10 cellular contexts compared by ENCODE assay signal in genomic region chr20:3168079-3168828, GRCh38. TPM values are rescaled to one million over a fixed set of nuclear protein-coding genes. Genes with fewer than 3 reads are reported as not detected.
A peak's percentile ranks its signal among the peaks of the same experiment; 100 is the strongest.
DNase-seq lines count a peak whose midpoint lies in the region; ATAC-seq, FAIRE-seq and TF ChIP-seq lines count a peak whose summit lies in the region.
"Had no signal": no experiment of that assay in that cellular context is flagged by ENCODE, and none has a peak within 500 bp of the region (broad histone marks: within the 10 kb centered on the region; RNA-seq: fewer than 3 reads in every experiment).

No MANE protein-coding gene starts in this region.

- TF ChIP-seq RAD21 in HepG2 (CRISPR knock-in tag; IDR thresholded peaks at IDR 0.05), result peak; percentile 55

- peaks cover 0 to 4% of the 10 kb centered on the region in 2 donors for H3K4me1 ChIP-seq in breast epithelium
- H3K4me1 ChIP-seq in mammary epithelial cell (ENCODE audit: insufficient read depth, low read length), result peaks cover 20% of the 10 kb centered on the region
- H3K4me1 ChIP-seq in HepG2 (ENCODE audit: insufficient read depth, low read length), result peaks cover 63% of the 10 kb centered on the region
- peaks cover 6% of the 10 kb centered on the region for H3K4me1 ChIP-seq in upper lobe of right lung
- no peaks in the 10 kb centered on the region; the same call in 1 of the 2 replicates for H3K4me1 ChIP-seq in PC-3 (ENCODE audit: insufficient read depth, low read length)

- H3K36me3 ChIP-seq in breast epithelium (no peaks in the 10 kb centered on the region), mammary epithelial cell (ENCODE audit: insufficient read depth, low read length) (no peaks in the 10 kb centered on the region), bronchial epithelial cell (ENCODE audit: control insufficient read depth, insufficient read depth, low read length) (no peaks in the 10 kb centered on the region), HepG2 (replicated peaks in 1 of 2; ENCODE audit: control insufficient read depth in 1 of 2, insufficient read depth in 2 of 2, low read length in 2 of 2) (no peaks in the 10 kb centered on the region), upper lobe of right lung (no peaks in the 10 kb centered on the region), PC-3 (ENCODE audit: low read depth, low read length) (no peaks in the 10 kb centered on the region)

- H3K27ac ChIP-seq in breast epithelium (no peak overlapping the region), mammary epithelial cell (ENCODE audit: insufficient read depth, low read depth, low read length) (no peak overlapping the region), HepG2 (ENCODE audit: extremely low read length, insufficient read depth, low read length) (peak overlapping the region; percentile 64), upper lobe of right lung (peak overlapping the region; percentile 58), PC-3 (ENCODE audit: low read length) (no peak overlapping the region)

- H3K9ac ChIP-seq in mammary epithelial cell (ENCODE audit: insufficient read depth, low read length), result no peak overlapping the region
- H3K9ac ChIP-seq in HepG2 (ENCODE audit: insufficient read depth, low read depth, low read length), result peak overlapping the region; percentile 76
- H3K9ac ChIP-seq in PC-3 (ENCODE audit: low read length), result no peak overlapping the region

- H3K9me3 ChIP-seq in breast epithelium (no peaks in the 10 kb centered on the region), mammary epithelial cell (replicated peaks; ENCODE audit: insufficient read depth, low read length) (no peaks in the 10 kb centered on the region), HepG2 (ENCODE audit: low read length) (no peaks in the 10 kb centered on the region), upper lobe of right lung (no peaks in the 10 kb centered on the region), PC-3 (ENCODE audit: low read length) (no peaks in the 10 kb centered on the region)

- no peak overlapping the region for H2AFZ ChIP-seq in mammary epithelial cell (ENCODE audit: low read depth, low read length)
- peak overlapping the region; percentile 8 for H2AFZ ChIP-seq in HepG2 (ENCODE audit: low read length)
- no peak overlapping the region for H2AFZ ChIP-seq in PC-3 (ENCODE audit: low read length)

- H3F3A ChIP-seq in PC-3 (ENCODE audit: low read length, unreplicated experiment), result no peaks in the 10 kb centered on the region

- H3K4me2 ChIP-seq in mammary epithelial cell (ENCODE audit: insufficient read depth, low read depth, low read length) (no peak overlapping the region), HepG2 (ENCODE audit: low read depth, low read length) (peak overlapping the region; percentile 96), PC-3 (ENCODE audit: low read length) (no peak overlapping the region)

- H4K20me1 ChIP-seq in mammary epithelial cell (ENCODE audit: insufficient read depth, low read length), result no peaks in the 10 kb centered on the region
- H4K20me1 ChIP-seq in HepG2 (ENCODE audit: insufficient read depth, low read length), result no peaks in the 10 kb centered on the region
- no peaks in the 10 kb centered on the region for H4K20me1 ChIP-seq in PC-3 (ENCODE audit: low read length)

- FAIRE-seq in bronchial epithelial cell (lab: Jason Lieb, UNC) (no peak), HepG2 (lab: Jason Lieb, UNC) (peak; percentile 57)

- peak overlapping the region in 2 of 3 donors; percentile 26 to 41 for H3K4me3 ChIP-seq in breast epithelium
- no peak overlapping the region for H3K4me3 ChIP-seq in mammary epithelial cell (replicated peaks in 1 of 3; ENCODE audit: insufficient read depth in 1 of 3, low read depth in 2 of 3, low read length in 3 of 3)
- peak overlapping the region; percentile 30 for H3K4me3 ChIP-seq in bronchial epithelial cell (ENCODE audit: low read depth, low read length)
- H3K4me3 ChIP-seq in HepG2 (replicated peaks in 1 of 3; ENCODE audit: insufficient read depth in 1 of 3, low read depth in 2 of 3, low read length in 3 of 3), result peak overlapping the region; percentile 50 to 76 (median 55); a peak in 5 of 6 replicates
- H3K4me3 ChIP-seq in upper lobe of right lung, result peak overlapping the region; percentile 42
- H3K4me3 ChIP-seq in PC-3 (ENCODE audit: low read length), result no peak overlapping the region

- in situ Hi-C loops in mammary epithelial cell (cut with MboI; ENCODE audit: low sequenced_read_pairs in 2 of 2), result no loop called here
- in situ Hi-C loops in HepG2 (cut with HindIII; ENCODE audit: extremely low pct_ligation_motif_present, low pct_unique_long_range_greater_than_20kb), result no loop called here

- no peak for TF ChIP-seq POLR2A in breast epithelium (IDR thresholded peaks at IDR 0.05)
- TF ChIP-seq POLR2A in HepG2 (IDR thresholded peaks at IDR 0.05; ENCODE audit: insufficient read depth in 1 of 2, low read depth in 2 of 2, low read length in 2 of 2), result peak; percentile 65 to 68

- H3K27me3 ChIP-seq in breast epithelium (no peaks in the 10 kb centered on the region), mammary epithelial cell (ENCODE audit: insufficient read depth, low read length) (no peaks in the 10 kb centered on the region), bronchial epithelial cell (ENCODE audit: control insufficient read depth, insufficient read depth, low read length) (peaks cover 6% of the 10 kb centered on the region), HepG2 (ENCODE audit: control insufficient read depth in 1 of 2, insufficient read depth in 2 of 2, low read length in 2 of 2) (no peaks in the 10 kb centered on the region; a peak in 1 of 5 replicates), upper lobe of right lung (no peaks in the 10 kb centered on the region), PC-3 (ENCODE audit: low read length) (no peaks in the 10 kb centered on the region)

- TF ChIP-seq CTCF in breast epithelium (IDR thresholded peaks at IDR 0.05), result no peak
- TF ChIP-seq CTCF in mammary epithelial cell (conservative IDR thresholded peaks at IDR 0.05 in 1 of 2, IDR thresholded peaks at IDR 0.05 in 1 of 2; ENCODE audit: extremely low read depth in 1 of 2, insufficient read depth in 1 of 2, low read depth in 1 of 2, low read length in 2 of 2), result no peak
- peak; percentile 37 for TF ChIP-seq CTCF in bronchial epithelial cell (IDR thresholded peaks at IDR 0.05; ENCODE audit: insufficient read depth, low read length, severe bottlenecking)
- peak; percentile 79 for TF ChIP-seq CTCF in HepG2 (CRISPR knock-in tag; IDR thresholded peaks at IDR 0.05)
- peak; percentile 8 for TF ChIP-seq CTCF in upper lobe of right lung (IDR thresholded peaks at IDR 0.05)
- TF ChIP-seq CTCF in PC-3 (conservative IDR thresholded peaks at IDR 0.05; ENCODE audit: low read depth, low read length), result no peak

- dilution Hi-C loops in mammary epithelial cell (cut with HindIII; ENCODE audit: low sequenced_read_pairs), result no loop called here

- 54% methylated on average over 8 of the region's 39 CpGs for WGBS in mammary epithelial cell (ENCODE audit: low coverage, missing lambda C conversion rate)
- 23% methylated on average over 19 of the region's 39 CpGs for WGBS in HepG2 (ENCODE audit: low lambda C conversion rate)

- ATAC-seq in HepG2 (peak; percentile 68), upper lobe of right lung (peak; percentile 75), GM19351 (IDR thresholded peaks at IDR 0.05; ENCODE audit: unreplicated experiment) (no peak), PC-3 (no peak)

- DNase-seq in breast epithelium (ENCODE audit: low spot score in 2 of 2) (no peak), mammary epithelial cell (no peak), bronchial epithelial cell (ENCODE audit: low read depth) (no peak), HepG2 (ENCODE audit: low spot score) (peak; percentile 86), upper lobe of right lung (peak; percentile 85), GOT3 (lab: John Stamatoyannopoulos, UW) (no peak), PC-3 (no peak)
- DNase-seq: midbrain; stimulated activated CD4-positive, alpha-beta T cell treated with anti-CD3 and anti-CD28 coated beads, Interleukin-2, amount 100 ng/mL, for 48 hours had no signal

- TF ChIP-seq EP300 in HepG2 (IDR thresholded peaks at IDR 0.05; ENCODE audit: low read depth in 2 of 2, low read length in 2 of 2) (peak in 1 of 2 experiments; percentile 51; a peak in 2 of 4 replicates), HepG2 (CRISPR knock-in tag; IDR thresholded peaks at IDR 0.05; ENCODE audit: borderline replicate concordance) (0 out of 2 replicates have a peak, but pooled peaks have one; percentile 50)

- no peaks in the 10 kb centered on the region for H3K9me2 ChIP-seq in PC-3 (replicated peaks; ENCODE audit: low read length)

- CTCF ChIA-PET in mammary epithelial cell (lab: Charles Lee; ENCODE audit: low non-redundant PET) (no interaction called here), HepG2 (lab: Yijun Ruan, JAX; ENCODE audit: low intra/inter-chr PET ratio, low total read pairs) (interaction anchor here (1.5 kb wide), 1 partner anchor 50 kb away, joined by 8 read pairs; no protein-coding TSS in a partner anchor), PC-3 (lab: Charles Lee) (no interaction called here)

- intact Hi-C loops in breast epithelium (cut with DNase I; ENCODE audit: low total_unique reads) (no loop called here), mammary epithelial cell (cut with micrococcal nuclease) (no loop called here), HepG2 (cut with micrococcal nuclease; ENCODE audit: unreplicated experiment) (loop anchor here (10.0 kb wide), 1 partner anchor 77 kb away; no protein-coding TSS in a partner anchor), upper lobe of right lung (cut with DNase I) (no loop called here), PC-3 (cut with micrococcal nuclease) (no loop called here)

- BruUV-seq in mammary epithelial cell (replicated peaks; lab: Mats Ljungman, UMichigan) (no TSS peak), HepG2 (replicated peaks; lab: Mats Ljungman, UMichigan) (TSS peak; percentile 67), PC-3 (replicated peaks; lab: Mats Ljungman, UMichigan) (no TSS peak)

- H3K79me2 ChIP-seq in mammary epithelial cell (ENCODE audit: insufficient read depth, low read length) (no peaks in the 10 kb centered on the region), HepG2 (ENCODE audit: insufficient read depth, low read length) (no peaks in the 10 kb centered on the region), PC-3 (ENCODE audit: low read length) (no peaks in the 10 kb centered on the region)

- POLR2A ChIA-PET in HepG2 (lab: Yijun Ruan, JAX) (interaction anchor here (0.7 to 6.5 kb wide), 10 partner anchors 9 to 57 kb away, joined by 3 to 81 read pairs (median 3); partner anchors contain the start of genes FASTKD5, ITPA and UBOX5), PC-3 (lab: Charles Lee; ENCODE audit: unreplicated experiment) (no interaction called here)

RNA-seq across cellular contexts. Expression of gene LZTS3, which starts 5.1 kb away (rescaled TPM):
- total RNA-seq in breast epithelium, result 10 to 100 TPM in 2 of 3 donors, 1 to 10 TPM in 1; 9.3 to 12.1 (median 11.3) TPM
- 10 to 100 TPM in 1 of 2 donors, 1 to 10 TPM in 1; 7.7 to 16.3 TPM for total RNA-seq in mammary epithelial cell
- polyA plus RNA-seq in mammary epithelial cell, result 2.6 TPM
- 3.3 TPM for polyA minus RNA-seq in mammary epithelial cell
- total RNA-seq in bronchial epithelial cell, result 11.3 and 20.0 TPM in 2 replicates
- 7.4 and 10.1 TPM in 2 replicates for total RNA-seq in HepG2 (2016; rRNA removed; fragmentation: Illumina TruSeq; extraction: Trizol)
- total RNA-seq in HepG2 (2016; cell fraction: cytosol; rRNA removed; fragmentation: Illumina TruSeq; extraction: Trizol; ENCODE audit: low read depth), result 1.6 and 1.9 TPM in 2 replicates
- 7.6 and 10.2 TPM in 2 replicates for total RNA-seq in HepG2 (2016; cell fraction: insoluble cytoplasmic fraction; rRNA removed; fragmentation: Illumina TruSeq; extraction: Trizol)
- total RNA-seq in HepG2 (2016; cell fraction: membrane; rRNA removed; fragmentation: Illumina TruSeq; extraction: Trizol), result 5.4 and 6.1 TPM in 2 replicates
- total RNA-seq in HepG2 (2016; cell fraction: nucleus; rRNA removed; fragmentation: Illumina TruSeq; extraction: Trizol), result 7.0 and 8.3 TPM in 2 replicates
- 31.3 and 49.2 TPM in 2 replicates for polyA plus RNA-seq in HepG2 (2011; rRNA removed)
- 33.5 and 37.7 TPM in 2 replicates for polyA plus RNA-seq in HepG2 (2011; cell fraction: cytosol; rRNA removed)
- polyA plus RNA-seq in HepG2 (2011; cell fraction: nucleus; rRNA removed), result 96.7 and 99.2 TPM in 2 replicates
- polyA plus RNA-seq in HepG2 (2012), result 15.6 and 27.0 TPM in 2 replicates
- 1.5 TPM in 2 replicates for polyA plus RNA-seq in HepG2 (2016; cell fraction: cytosol; fragmentation: Illumina TruSeq; extraction: Trizol; ENCODE audit: low read depth)
- polyA plus RNA-seq in HepG2 (2016; cell fraction: insoluble cytoplasmic fraction; fragmentation: Illumina TruSeq; extraction: Trizol; ENCODE audit: low read depth), result 10.0 and 11.9 TPM in 2 replicates
- polyA plus RNA-seq in HepG2 (2016; cell fraction: membrane; fragmentation: Illumina TruSeq; extraction: Trizol; ENCODE audit: low read depth), result 5.0 and 5.4 TPM in 2 replicates
- 19.6 and 21.4 TPM in 2 replicates for polyA plus RNA-seq in HepG2 (2016; cell fraction: nucleus; fragmentation: Illumina TruSeq; extraction: Trizol; ENCODE audit: insufficient read depth, low read depth)
- polyA minus RNA-seq in HepG2 (2011; rRNA and poly(A)+ RNA removed; ENCODE audit: low replicate concordance), result 1.3 and 64.0 TPM in 2 replicates
- 19.8 and 26.7 TPM in 2 replicates for polyA minus RNA-seq in HepG2 (2011; cell fraction: cytosol; rRNA and poly(A)+ RNA removed)
- 14.9 and 19.3 TPM in 2 replicates for polyA minus RNA-seq in HepG2 (2011; cell fraction: nucleus; rRNA and poly(A)+ RNA removed)
- total RNA-seq in upper lobe of right lung, result 21.5 TPM
- 6.4 and 8.9 TPM in 2 replicates for total RNA-seq in PC-3 (2014; rRNA removed)

RNA-seq across cellular contexts. Expression of gene FASTKD5, which starts 8.6 kb away (rescaled TPM):
- total RNA-seq in breast epithelium (10 to 100 TPM; 15.4 to 18.3 (median 16.3) TPM), mammary epithelial cell (10 to 100 TPM; 13.4 to 15.0 TPM), bronchial epithelial cell (11.3 and 17.9 TPM in 2 replicates), HepG2 (2016; rRNA removed; fragmentation: Illumina TruSeq; extraction: Trizol) (46.8 and 63.4 TPM in 2 replicates), upper lobe of right lung (18.0 TPM), PC-3 (2014; rRNA removed) (16.8 and 25.2 TPM in 2 replicates)
- polyA plus RNA-seq in mammary epithelial cell (15.5 TPM), HepG2 (2011; rRNA removed) (34.4 and 36.6 TPM in 2 replicates)
- polyA minus RNA-seq in mammary epithelial cell, result 43.8 TPM
- 4.3 and 4.6 TPM in 2 replicates for total RNA-seq in HepG2 (2016; cell fraction: cytosol; rRNA removed; fragmentation: Illumina TruSeq; extraction: Trizol; ENCODE audit: low read depth)
- total RNA-seq in HepG2 (2016; cell fraction: insoluble cytoplasmic fraction; rRNA removed; fragmentation: Illumina TruSeq; extraction: Trizol), result 45.4 and 62.9 TPM in 2 replicates
- 15.5 and 16.7 TPM in 2 replicates for total RNA-seq in HepG2 (2016; cell fraction: membrane; rRNA removed; fragmentation: Illumina TruSeq; extraction: Trizol)
- 27.9 and 28.4 TPM in 2 replicates for total RNA-seq in HepG2 (2016; cell fraction: nucleus; rRNA removed; fragmentation: Illumina TruSeq; extraction: Trizol)
- 23.0 and 32.0 TPM in 2 replicates for polyA plus RNA-seq in HepG2 (2011; cell fraction: cytosol; rRNA removed)
- polyA plus RNA-seq in HepG2 (2011; cell fraction: nucleus; rRNA removed), result 12.1 and 17.5 TPM in 2 replicates
- polyA plus RNA-seq in HepG2 (2012), result 23.7 and 26.2 TPM in 2 replicates
- polyA plus RNA-seq in HepG2 (2016; cell fraction: cytosol; fragmentation: Illumina TruSeq; extraction: Trizol; ENCODE audit: low read depth), result 2.5 TPM in 2 replicates
- polyA plus RNA-seq in HepG2 (2016; cell fraction: insoluble cytoplasmic fraction; fragmentation: Illumina TruSeq; extraction: Trizol; ENCODE audit: low read depth), result 55.4 and 56.5 TPM in 2 replicates
- polyA plus RNA-seq in HepG2 (2016; cell fraction: membrane; fragmentation: Illumina TruSeq; extraction: Trizol; ENCODE audit: low read depth), result 6.5 and 7.2 TPM in 2 replicates
- polyA plus RNA-seq in HepG2 (2016; cell fraction: nucleus; fragmentation: Illumina TruSeq; extraction: Trizol; ENCODE audit: insufficient read depth, low read depth), result 33.3 and 36.2 TPM in 2 replicates
- 24.9 and 38.7 TPM in 2 replicates for polyA minus RNA-seq in HepG2 (2011; rRNA and poly(A)+ RNA removed; ENCODE audit: low replicate concordance)
- 27.8 and 30.8 TPM in 2 replicates for polyA minus RNA-seq in HepG2 (2011; cell fraction: cytosol; rRNA and poly(A)+ RNA removed)
- polyA minus RNA-seq in HepG2 (2011; cell fraction: nucleus; rRNA and poly(A)+ RNA removed), result 26.4 and 34.6 TPM in 2 replicates

RNA-seq across cellular contexts. Expression of gene UBOX5, which starts 8.6 kb away (rescaled TPM):
- total RNA-seq in breast epithelium (1 to 10 TPM; 5.9 to 8.9 (median 6.6) TPM), mammary epithelial cell (1 to 10 TPM; 4.8 to 5.6 TPM), bronchial epithelial cell (1.9 and 2.1 TPM in 2 replicates), HepG2 (2016; rRNA removed; fragmentation: Illumina TruSeq; extraction: Trizol) (5.4 and 5.6 TPM in 2 replicates), upper lobe of right lung (7.9 TPM), PC-3 (2014; rRNA removed) (4.3 and 4.5 TPM in 2 replicates)
- polyA plus RNA-seq in mammary epithelial cell (3.5 TPM), HepG2 (2011; rRNA removed) (4.6 and 5.3 TPM in 2 replicates)
- 6.9 TPM for polyA minus RNA-seq in mammary epithelial cell
- total RNA-seq in HepG2 (2016; cell fraction: cytosol; rRNA removed; fragmentation: Illumina TruSeq; extraction: Trizol; ENCODE audit: low read depth), result 1.1 and 1.2 TPM in 2 replicates
- 4.7 and 5.2 TPM in 2 replicates for total RNA-seq in HepG2 (2016; cell fraction: insoluble cytoplasmic fraction; rRNA removed; fragmentation: Illumina TruSeq; extraction: Trizol)
- 3.0 TPM in 2 replicates for total RNA-seq in HepG2 (2016; cell fraction: membrane; rRNA removed; fragmentation: Illumina TruSeq; extraction: Trizol)
- 3.8 and 4.4 TPM in 2 replicates for total RNA-seq in HepG2 (2016; cell fraction: nucleus; rRNA removed; fragmentation: Illumina TruSeq; extraction: Trizol)
- 4.0 and 4.4 TPM in 2 replicates for polyA plus RNA-seq in HepG2 (2011; cell fraction: cytosol; rRNA removed)
- 6.4 and 7.0 TPM in 2 replicates for polyA plus RNA-seq in HepG2 (2011; cell fraction: nucleus; rRNA removed)
- polyA plus RNA-seq in HepG2 (2012), result 3.5 and 3.7 TPM in 2 replicates
- 0.60 and 0.69 TPM in 2 replicates for polyA plus RNA-seq in HepG2 (2016; cell fraction: cytosol; fragmentation: Illumina TruSeq; extraction: Trizol; ENCODE audit: low read depth)
- 5.0 and 5.2 TPM in 2 replicates for polyA plus RNA-seq in HepG2 (2016; cell fraction: insoluble cytoplasmic fraction; fragmentation: Illumina TruSeq; extraction: Trizol; ENCODE audit: low read depth)
- polyA plus RNA-seq in HepG2 (2016; cell fraction: membrane; fragmentation: Illumina TruSeq; extraction: Trizol; ENCODE audit: low read depth), result 1.2 and 1.6 TPM in 2 replicates
- 5.2 and 5.3 TPM in 2 replicates for polyA plus RNA-seq in HepG2 (2016; cell fraction: nucleus; fragmentation: Illumina TruSeq; extraction: Trizol; ENCODE audit: insufficient read depth, low read depth)
- 2.1 and 16.1 TPM in 2 replicates for polyA minus RNA-seq in HepG2 (2011; rRNA and poly(A)+ RNA removed; ENCODE audit: low replicate concordance)
- polyA minus RNA-seq in HepG2 (2011; cell fraction: cytosol; rRNA and poly(A)+ RNA removed), result 4.9 and 5.5 TPM in 2 replicates
- 5.0 and 6.8 TPM in 2 replicates for polyA minus RNA-seq in HepG2 (2011; cell fraction: nucleus; rRNA and poly(A)+ RNA removed)

RNA-seq across cellular contexts. Expression of gene DDRGK1, which starts 36.2 kb away (rescaled TPM):
- total RNA-seq in breast epithelium, result 10 to 100 TPM; 87.1 to 91.8 (median 89.8) TPM
- total RNA-seq in mammary epithelial cell, result 10 to 100 TPM; 25.2 to 59.1 TPM
- 35.7 TPM for polyA plus RNA-seq in mammary epithelial cell
- 39.0 TPM for polyA minus RNA-seq in mammary epithelial cell
- 57.6 and 72.7 TPM in 2 replicates for total RNA-seq in bronchial epithelial cell
- 75.4 and 149 TPM in 2 replicates for total RNA-seq in HepG2 (2016; rRNA removed; fragmentation: Illumina TruSeq; extraction: Trizol)
- total RNA-seq in HepG2 (2016; cell fraction: cytosol; rRNA removed; fragmentation: Illumina TruSeq; extraction: Trizol; ENCODE audit: low read depth), result 59.4 and 65.6 TPM in 2 replicates
- 69.3 and 161 TPM in 2 replicates for total RNA-seq in HepG2 (2016; cell fraction: insoluble cytoplasmic fraction; rRNA removed; fragmentation: Illumina TruSeq; extraction: Trizol)
- 57.6 and 58.7 TPM in 2 replicates for total RNA-seq in HepG2 (2016; cell fraction: membrane; rRNA removed; fragmentation: Illumina TruSeq; extraction: Trizol)
- total RNA-seq in HepG2 (2016; cell fraction: nucleus; rRNA removed; fragmentation: Illumina TruSeq; extraction: Trizol), result 105 and 136 TPM in 2 replicates
- 96.7 and 116 TPM in 2 replicates for polyA plus RNA-seq in HepG2 (2011; rRNA removed)
- 133 and 142 TPM in 2 replicates for polyA plus RNA-seq in HepG2 (2011; cell fraction: cytosol; rRNA removed)
- polyA plus RNA-seq in HepG2 (2011; cell fraction: nucleus; rRNA removed), result 122 and 134 TPM in 2 replicates
- 104 and 147 TPM in 2 replicates for polyA plus RNA-seq in HepG2 (2012)
- 51.1 and 51.9 TPM in 2 replicates for polyA plus RNA-seq in HepG2 (2016; cell fraction: cytosol; fragmentation: Illumina TruSeq; extraction: Trizol; ENCODE audit: low read depth)
- 80.6 and 85.9 TPM in 2 replicates for polyA plus RNA-seq in HepG2 (2016; cell fraction: insoluble cytoplasmic fraction; fragmentation: Illumina TruSeq; extraction: Trizol; ENCODE audit: low read depth)
- polyA plus RNA-seq in HepG2 (2016; cell fraction: membrane; fragmentation: Illumina TruSeq; extraction: Trizol; ENCODE audit: low read depth), result 52.8 and 53.4 TPM in 2 replicates
- polyA plus RNA-seq in HepG2 (2016; cell fraction: nucleus; fragmentation: Illumina TruSeq; extraction: Trizol; ENCODE audit: insufficient read depth, low read depth), result 240 and 250 TPM in 2 replicates
- 19.0 and 51.1 TPM in 2 replicates for polyA minus RNA-seq in HepG2 (2011; rRNA and poly(A)+ RNA removed; ENCODE audit: low replicate concordance)
- 40.1 and 44.2 TPM in 2 replicates for polyA minus RNA-seq in HepG2 (2011; cell fraction: cytosol; rRNA and poly(A)+ RNA removed)
- 48.9 and 52.6 TPM in 2 replicates for polyA minus RNA-seq in HepG2 (2011; cell fraction: nucleus; rRNA and poly(A)+ RNA removed)
- 108 TPM for total RNA-seq in upper lobe of right lung
- total RNA-seq in PC-3 (2014; rRNA removed), result 97.7 and 122 TPM in 2 replicates

RNA-seq across cellular contexts. Expression of gene ITPA, which starts 41.0 kb away (rescaled TPM):
- total RNA-seq in breast epithelium (10 to 100 TPM; 35.2 to 43.6 (median 39.1) TPM), mammary epithelial cell (10 to 100 TPM; 29.2 to 68.7 TPM), bronchial epithelial cell (36.9 and 45.5 TPM in 2 replicates), HepG2 (2016; rRNA removed; fragmentation: Illumina TruSeq; extraction: Trizol) (101 and 103 TPM in 2 replicates), upper lobe of right lung (43.4 TPM), PC-3 (2014; rRNA removed) (117 and 121 TPM in 2 replicates)
- polyA plus RNA-seq in mammary epithelial cell (37.5 TPM), HepG2 (2011; rRNA removed) (60.1 and 73.4 TPM in 2 replicates)
- 19.0 TPM for polyA minus RNA-seq in mammary epithelial cell
- 30.5 and 31.5 TPM in 2 replicates for total RNA-seq in HepG2 (2016; cell fraction: cytosol; rRNA removed; fragmentation: Illumina TruSeq; extraction: Trizol; ENCODE audit: low read depth)
- 108 TPM in 2 replicates for total RNA-seq in HepG2 (2016; cell fraction: insoluble cytoplasmic fraction; rRNA removed; fragmentation: Illumina TruSeq; extraction: Trizol)
- total RNA-seq in HepG2 (2016; cell fraction: membrane; rRNA removed; fragmentation: Illumina TruSeq; extraction: Trizol), result 45.6 and 53.1 TPM in 2 replicates
- total RNA-seq in HepG2 (2016; cell fraction: nucleus; rRNA removed; fragmentation: Illumina TruSeq; extraction: Trizol), result 51.5 and 65.6 TPM in 2 replicates
- 53.2 and 73.4 TPM in 2 replicates for polyA plus RNA-seq in HepG2 (2011; cell fraction: cytosol; rRNA removed)
- polyA plus RNA-seq in HepG2 (2011; cell fraction: nucleus; rRNA removed), result 110 and 129 TPM in 2 replicates
- polyA plus RNA-seq in HepG2 (2012), result 55.6 and 63.4 TPM in 2 replicates
- polyA plus RNA-seq in HepG2 (2016; cell fraction: cytosol; fragmentation: Illumina TruSeq; extraction: Trizol; ENCODE audit: low read depth), result 27.3 and 27.6 TPM in 2 replicates
- polyA plus RNA-seq in HepG2 (2016; cell fraction: insoluble cytoplasmic fraction; fragmentation: Illumina TruSeq; extraction: Trizol; ENCODE audit: low read depth), result 106 and 109 TPM in 2 replicates
- 28.9 and 33.4 TPM in 2 replicates for polyA plus RNA-seq in HepG2 (2016; cell fraction: membrane; fragmentation: Illumina TruSeq; extraction: Trizol; ENCODE audit: low read depth)
- polyA plus RNA-seq in HepG2 (2016; cell fraction: nucleus; fragmentation: Illumina TruSeq; extraction: Trizol; ENCODE audit: insufficient read depth, low read depth), result 144 and 151 TPM in 2 replicates
- 24.1 and 25.5 TPM in 2 replicates for polyA minus RNA-seq in HepG2 (2011; rRNA and poly(A)+ RNA removed; ENCODE audit: low replicate concordance)
- 15.4 and 25.9 TPM in 2 replicates for polyA minus RNA-seq in HepG2 (2011; cell fraction: cytosol; rRNA and poly(A)+ RNA removed)
- 23.0 and 28.2 TPM in 2 replicates for polyA minus RNA-seq in HepG2 (2011; cell fraction: nucleus; rRNA and poly(A)+ RNA removed)

Comparison
In these comparisons a context has a peak if more than half of its experiments do, and no peak if none do; other contexts are left out.
1. H3K4me3 ChIP-seq: peak in breast epithelium (2 of 3), bronchial epithelial cell (single experiment), HepG2 (3 of 3) and upper lobe of right lung (single experiment); none in mammary epithelial cell (0 of 3) and PC-3 (single experiment).
2. DNase-seq: peak in HepG2 (single experiment) and upper lobe of right lung (single experiment); none in breast epithelium (0 of 2), mammary epithelial cell (single experiment), bronchial epithelial cell (single experiment), GOT3 (single experiment) and PC-3 (single experiment).
3. H3K27ac ChIP-seq: peak in HepG2 (single experiment) and upper lobe of right lung (single experiment); none in breast epithelium (0 of 2), mammary epithelial cell (single experiment) and PC-3 (single experiment).
4. CTCF ChIP-seq: peak in bronchial epithelial cell (single experiment), HepG2 (single experiment) and upper lobe of right lung (single experiment); none in breast epithelium (0 of 3), mammary epithelial cell (0 of 2) and PC-3 (single experiment).
5. ATAC-seq: peak in HepG2 (single experiment) and upper lobe of right lung (single experiment); none in GM19351 (single experiment) and PC-3 (single experiment).